ENCODE assay signal across 17 cellular contexts in genomic region chr11:12409621-12410005, GRCh38. TPM values are rescaled to one million over a fixed set of nuclear protein-coding genes. Genes with fewer than 3 reads are reported as not detected.
A peak's percentile ranks its signal among the peaks of the same experiment; 100 is the strongest.
DNase-seq lines count a peak whose midpoint lies in the region; ATAC-seq and TF ChIP-seq lines count a peak whose summit lies in the region.
"Had no signal": no experiment of that assay in that cellular context is flagged by ENCODE, and none has a peak within 500 bp of the region (broad histone marks: within the 10 kb centered on the region; RNA-seq: fewer than 3 reads in every experiment).

No MANE protein-coding gene starts in this region.

- no peak for DNase-seq in left ventricle myocardium inferior
- no peak for DNase-seq in left cardiac atrium
- DNase-seq in hepatocyte (ENCODE audit: low spot score) = no peak
- no peak for DNase-seq in NCI-H1048 (lab: John Stamatoyannopoulos, UW)
- DNase-seq in stimulated activated CD8-positive, alpha-beta memory T cell treated with anti-CD3 and anti-CD28 coated beads, Interleukin-4, amount 100 ng/mL, for 48 hours = no peak
- DNase-seq: activated CD4-positive, alpha-beta T cell treated with anti-CD3 and anti-CD28 coated beads, Interleukin-2, amount 50 U/mL, for 1 hour; CD4-positive, CD25-positive, alpha-beta regulatory T cell; Karpas-422; naive thymus-derived CD8-positive, alpha-beta T cell; NCI-H1436 treated with DMSO at 0.1 percent for 48 hours; NCI-H226 had no signal

- H3K27me3 ChIP-seq in left ventricle myocardium inferior (ENCODE audit: low read depth) (no peaks in the 10 kb centered on the region), hepatocyte (no peaks in the 10 kb centered on the region), rectal smooth muscle tissue (ENCODE audit: control insufficient read depth, insufficient read depth, low read length) (no peaks in the 10 kb centered on the region)

- peaks cover 77% of the 10 kb centered on the region for H3K4me1 ChIP-seq in left ventricle myocardium inferior
- peaks cover 33% of the 10 kb centered on the region for H3K4me1 ChIP-seq in hepatocyte (ENCODE audit: insufficient read depth)
- H3K4me1 ChIP-seq in rectal smooth muscle tissue (ENCODE audit: control insufficient read depth, insufficient read depth, low read length) = peaks cover 72% of the 10 kb centered on the region

- no peaks in the 10 kb centered on the region for H4K20me1 ChIP-seq in hepatocyte (ENCODE audit: insufficient read depth, poor library complexity, severe bottlenecking)

- no peak overlapping the region for H3K4me3 ChIP-seq in left ventricle myocardium inferior
- H3K4me3 ChIP-seq in hepatocyte = no peak overlapping the region
- no peak overlapping the region for H3K4me3 ChIP-seq in rectal smooth muscle tissue (ENCODE audit: low read length)
- H3K4me3 ChIP-seq: GM12878 had no signal

- H3K27ac ChIP-seq in left ventricle myocardium inferior (replicated peaks) (peak overlapping the region; percentile 61), hepatocyte (peak overlapping the region; percentile 30), rectal smooth muscle tissue (ENCODE audit: low read depth, low read length) (peak overlapping the region; percentile 98)

- ATAC-seq in left cardiac atrium (no peak), GM18861 (IDR thresholded peaks at IDR 0.05; ENCODE audit: unreplicated experiment) (no peak), GM21619 (IDR thresholded peaks at IDR 0.05; ENCODE audit: unreplicated experiment) (no peak)
- ATAC-seq: GM12878; naive thymus-derived CD8-positive, alpha-beta T cell; stimulated activated effector memory CD8-positive, alpha-beta T cell treated with anti-CD3 and anti-CD28 coated beads, Interleukin-12 subunit alpha, Interleukin-12 subunit beta, amount 100 ng/mL, for 72 hours had no signal

- H3K9ac ChIP-seq in rectal smooth muscle tissue (ENCODE audit: low read length) = no peak overlapping the region

- H3K9me3 ChIP-seq in left ventricle myocardium inferior (replicated peaks) (no peaks in the 10 kb centered on the region), hepatocyte (ENCODE audit: low read depth) (no peaks in the 10 kb centered on the region)

- no peak overlapping the region for H3K4me2 ChIP-seq in hepatocyte

- H3K36me3 ChIP-seq in left ventricle myocardium inferior (no peaks in the 10 kb centered on the region), hepatocyte (replicated peaks; ENCODE audit: insufficient read depth, low read depth) (no peaks in the 10 kb centered on the region), rectal smooth muscle tissue (ENCODE audit: control insufficient read depth, insufficient read depth, low read length) (no peaks in the 10 kb centered on the region)

- intact Hi-C loops in left ventricle myocardium inferior (cut with micrococcal nuclease) = loop anchor here (10.0 kb wide), 1 partner anchor 485 kb away; no protein-coding TSS in a partner anchor
- intact Hi-C loops in left cardiac atrium (cut with DNase I) = loop anchor here in 1 of 2 donors (10.0 kb wide), 1 partner anchor 185 kb away; no protein-coding TSS in a partner anchor

- H3K79me2 ChIP-seq in hepatocyte = peaks cover 87% of the 10 kb centered on the region

- no peak for TF ChIP-seq CTCF in left ventricle myocardium inferior (IDR thresholded peaks at IDR 0.05; ENCODE audit: borderline replicate concordance)
- no peak for TF ChIP-seq CTCF in hepatocyte (IDR thresholded peaks at IDR 0.05; ENCODE audit: poor library complexity)

- no peaks in the 10 kb centered on the region for H3K9me2 ChIP-seq in hepatocyte (replicated peaks; ENCODE audit: insufficient read depth)

- WGBS in hepatocyte (ENCODE audit: low lambda C conversion rate, missing lambda C conversion rate) = 66% methylated on average over 3 of the region's 3 CpGs

- no peak overlapping the region for H2AFZ ChIP-seq in hepatocyte

RNA-seq across cellular contexts. Expression of gene PARVA, which starts 32.2 kb away (rescaled TPM):
- 75.4 TPM for total RNA-seq in left ventricle myocardium inferior
- 100 to 1,000 TPM in 1 of 2 donors, 10 to 100 TPM in 1; 66.5 to 105 TPM for total RNA-seq in left cardiac atrium
- total RNA-seq in hepatocyte = 34.2 and 37.4 TPM in 2 replicates
- polyA plus RNA-seq in hepatocyte = 41.2 and 46.2 TPM in 2 replicates
- total RNA-seq: OCI-LY7 had no signal

Comparison
In these comparisons a context has a peak if more than half of its experiments do, and no peak if none do; other contexts are left out.
1. H3K27ac ChIP-seq: peak in every context shown above with its lines; median percentile 98 in rectal smooth muscle tissue; 61 in left ventricle myocardium inferior; 30 in hepatocyte.